16 cellular contexts compared by ENCODE assay signal in genomic region chr5:106085136-106085535, GRCh38.
A peak's percentile ranks its signal among the peaks of the same experiment; 100 is the strongest.
DNase-seq lines count a peak whose midpoint lies in the region; ATAC-seq and TF ChIP-seq lines count a peak whose summit lies in the region.
"Had no signal": no experiment of that assay in that cellular context is flagged by ENCODE, and none has a peak within 500 bp of the region (broad histone marks: within the 10 kb centered on the region; RNA-seq: fewer than 3 reads in every experiment).

No MANE protein-coding gene starts in this region.

- H4K20me1 ChIP-seq in neural progenitor cell (ENCODE audit: low read depth), result no peaks in the 10 kb centered on the region

- no peaks in the 10 kb centered on the region for H3K36me3 Mint-ChIP-seq in neural progenitor cell
- H3K36me3 Mint-ChIP-seq: CD14-positive monocyte; CD8-positive, alpha-beta T cell; IgD-negative memory B cell had no signal

- H3K27ac ChIP-seq in HUES64 (ENCODE audit: low read depth, low read length) (peak overlapping the region; percentile 82), neural progenitor cell (no peak overlapping the region), psoas muscle (no peak overlapping the region)
- H3K27ac ChIP-seq: A549 had no signal

- H3K4me3 ChIP-seq in HUES64 (ENCODE audit: low read length) (peak overlapping the region; percentile 16; the same call in 1 of the 2 replicates), neural progenitor cell (no peak overlapping the region), psoas muscle (no peak overlapping the region)
- H3K4me3 ChIP-seq: A549 had no signal

- peak; percentile 30 for DNase-seq in iPS DF 19.7 (ENCODE audit: low read depth, low spot score)
- no peak for DNase-seq in neural progenitor cell (ENCODE audit: low spot score)
- no peak for DNase-seq in psoas muscle
- no peak for DNase-seq in dedifferentiated amniotic fluid mesenchymal stem cell (ENCODE audit: extremely low spot score)
- DNase-seq in glomerular visceral epithelial cell (ENCODE audit: extremely low spot score), result no peak
- DNase-seq: Caco-2; CD8-positive, alpha-beta T cell; DND-41; GDM1; GOT3; HCEC 1CT; HFFc6 had no signal

- no peaks in the 10 kb centered on the region for H3K27me3 Mint-ChIP-seq in neural progenitor cell (ENCODE audit: insufficient read depth, low read depth)
- H3K27me3 Mint-ChIP-seq: IgD-negative memory B cell had no signal

- H3K4me3 Mint-ChIP-seq in neural progenitor cell, result no peak overlapping the region
- H3K4me3 Mint-ChIP-seq: CD14-positive monocyte; CD8-positive, alpha-beta T cell; HFFc6; IgD-negative memory B cell had no signal

- no peak for TF ChIP-seq CTCF in neural progenitor cell (IDR thresholded peaks at IDR 0.05)
- no peak for TF ChIP-seq CTCF in psoas muscle (IDR thresholded peaks at IDR 0.05)

- ATAC-seq in psoas muscle, result no peak
- ATAC-seq: A549; CD8-positive, alpha-beta T cell had no signal

- peaks cover 59% of the 10 kb centered on the region for H3K4me1 ChIP-seq in HUES64 (ENCODE audit: insufficient read depth, low read length)
- peaks cover 33% of the 10 kb centered on the region for H3K4me1 ChIP-seq in neural progenitor cell
- H3K4me1 ChIP-seq in psoas muscle, result no peaks in the 10 kb centered on the region
- H3K4me1 ChIP-seq: A549, Caco-2 had no signal

- no peaks in the 10 kb centered on the region for H3F3A ChIP-seq in neural progenitor cell (ENCODE audit: low read depth)

- peak overlapping the region; percentile 34; the same call in 1 of the 2 replicates for H3K9ac ChIP-seq in HUES64 (ENCODE audit: low read depth, low read length)
- H3K9ac ChIP-seq in neural progenitor cell, result no peak overlapping the region

- H3K27me3 ChIP-seq in HUES64 (ENCODE audit: insufficient read depth, low read length) (no peaks in the 10 kb centered on the region), neural progenitor cell (no peaks in the 10 kb centered on the region), psoas muscle (ENCODE audit: insufficient read depth in 3 of 3, low read length in 2 of 3) (no peaks in the 10 kb centered on the region)

- H2AFZ ChIP-seq in neural progenitor cell (replicated peaks), result peak overlapping the region; percentile 91

- WGBS in HUES64, result 0% methylated on average over 1 of the region's 1 CpG
- WGBS in psoas muscle, 3 donors, result 0 to 39% (median 0%) methylated on average over 1 of the region's 1 CpG

- intact Hi-C loops in psoas muscle (cut with DNase I), result no loop called here

- no peaks in the 10 kb centered on the region for H3K9me3 Mint-ChIP-seq in neural progenitor cell
- H3K9me3 Mint-ChIP-seq: CD14-positive monocyte had no signal

- H3K79me2 ChIP-seq in neural progenitor cell (ENCODE audit: low read depth), result no peaks in the 10 kb centered on the region

- H3K36me3 ChIP-seq in HUES64 (ENCODE audit: insufficient read depth, low read length), result no peaks in the 10 kb centered on the region
- H3K36me3 ChIP-seq in neural progenitor cell, result no peaks in the 10 kb centered on the region
- no peaks in the 10 kb centered on the region for H3K36me3 ChIP-seq in psoas muscle (ENCODE audit: insufficient read depth in 1 of 2, low read depth in 1 of 2)

- H3K4me1 Mint-ChIP-seq in neural progenitor cell, result peaks cover 22% of the 10 kb centered on the region
- H3K4me1 Mint-ChIP-seq: CD14-positive monocyte, IgD-negative memory B cell had no signal

- H3K9me3 ChIP-seq in HUES64 (ENCODE audit: insufficient read depth, low read depth, low read length) (no peaks in the 10 kb centered on the region), neural progenitor cell (ENCODE audit: low read depth) (no peaks in the 10 kb centered on the region), psoas muscle (no peaks in the 10 kb centered on the region)
- H3K9me3 ChIP-seq: A549, Caco-2 had no signal

- H3K27ac Mint-ChIP-seq in neural progenitor cell, result no peak overlapping the region
- H3K27ac Mint-ChIP-seq: CD14-positive monocyte; CD8-positive, alpha-beta T cell; HFFc6; IgD-negative memory B cell had no signal

- peak overlapping the region; percentile 59 for H3K4me2 ChIP-seq in neural progenitor cell
- H3K4me2 ChIP-seq: A549 had no signal
